In the genomic region with DNA sequence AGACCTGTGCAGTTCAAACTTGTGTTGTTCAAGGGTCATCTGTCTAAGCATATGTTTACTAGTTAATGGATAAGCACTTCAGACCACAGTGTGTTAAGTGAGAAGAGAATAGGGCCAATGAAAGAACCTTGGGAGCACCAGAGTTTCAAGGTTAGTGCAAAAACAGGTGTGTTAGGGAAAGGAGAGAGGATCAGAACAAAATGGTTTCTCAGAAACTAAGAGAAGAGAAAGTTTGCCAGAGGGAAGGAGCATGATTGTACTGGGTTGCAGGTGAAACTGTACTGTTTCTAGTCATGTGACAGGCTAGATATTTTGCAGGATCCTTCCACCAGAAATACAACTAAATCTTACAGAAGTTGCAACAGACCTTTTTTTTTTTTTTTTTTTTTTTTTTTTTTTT, we compare ENCODE assay signal across 1 cellular context.
TF ChIP-seq lines count a peak whose summit lies in the region.

No MANE protein-coding gene starts in this region.

TF ChIP-seq in HepG2, 621 proteins besides CTCF, POLR2A, EP300 and RAD21 (continued from another document and continues in another):
- TF ChIP-seq, protein P1, sequence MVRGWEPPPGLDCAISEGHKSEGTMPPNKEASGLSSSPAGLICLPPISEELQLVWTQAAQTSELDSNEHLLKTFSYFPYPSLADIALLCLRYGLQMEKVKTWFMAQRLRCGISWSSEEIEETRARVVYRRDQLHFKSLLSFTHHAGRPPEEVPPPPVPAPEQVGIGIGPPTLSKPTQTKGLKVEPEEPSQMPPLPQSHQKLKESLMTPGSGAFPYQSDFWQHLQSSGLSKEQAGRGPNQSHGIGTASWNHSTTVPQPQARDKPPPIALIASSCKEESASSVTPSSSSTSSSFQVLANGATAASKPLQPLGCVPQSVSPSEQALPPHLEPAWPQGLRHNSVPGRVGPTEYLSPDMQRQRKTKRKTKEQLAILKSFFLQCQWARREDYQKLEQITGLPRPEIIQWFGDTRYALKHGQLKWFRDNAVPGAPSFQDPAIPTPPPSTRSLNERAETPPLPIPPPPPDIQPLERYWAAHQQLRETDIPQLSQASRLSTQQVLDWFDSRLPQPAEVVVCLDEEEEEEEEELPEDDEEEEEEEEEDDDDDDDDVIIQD (CRISPR knock-in tag; IDR thresholded peaks at IDR 0.05; ENCODE audit: low read depth) = peak; percentile 56; the same call in 1 of the 2 replicates
- TF ChIP-seq, protein P2, sequence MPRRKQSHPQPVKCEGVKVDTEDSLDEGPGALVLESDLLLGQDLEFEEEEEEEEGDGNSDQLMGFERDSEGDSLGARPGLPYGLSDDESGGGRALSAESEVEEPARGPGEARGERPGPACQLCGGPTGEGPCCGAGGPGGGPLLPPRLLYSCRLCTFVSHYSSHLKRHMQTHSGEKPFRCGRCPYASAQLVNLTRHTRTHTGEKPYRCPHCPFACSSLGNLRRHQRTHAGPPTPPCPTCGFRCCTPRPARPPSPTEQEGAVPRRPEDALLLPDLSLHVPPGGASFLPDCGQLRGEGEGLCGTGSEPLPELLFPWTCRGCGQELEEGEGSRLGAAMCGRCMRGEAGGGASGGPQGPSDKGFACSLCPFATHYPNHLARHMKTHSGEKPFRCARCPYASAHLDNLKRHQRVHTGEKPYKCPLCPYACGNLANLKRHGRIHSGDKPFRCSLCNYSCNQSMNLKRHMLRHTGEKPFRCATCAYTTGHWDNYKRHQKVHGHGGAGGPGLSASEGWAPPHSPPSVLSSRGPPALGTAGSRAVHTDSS (CRISPR knock-in tag; conservative IDR thresholded peaks at IDR 0.05) = no peak
- TF ChIP-seq RBM39 (IDR thresholded peaks at IDR 0.05; ENCODE audit: low read depth, low read length, poor library complexity, severe bottlenecking) (no peak), TP53 (CRISPR knock-in tag; conservative IDR thresholded peaks at IDR 0.05) (no peak), NCOA2 (CRISPR knock-in tag; IDR thresholded peaks at IDR 0.05) (peak; percentile 55; the same call in 1 of the 2 replicates), TBP (CRISPR knock-in tag; IDR thresholded peaks at IDR 0.05) (no peak), ZNF441 (CRISPR knock-in tag; IDR thresholded peaks at IDR 0.05; ENCODE audit: borderline replicate concordance) (peak; percentile 48; the same call in 1 of the 2 replicates), JUND (CRISPR knock-in tag; IDR thresholded peaks at IDR 0.05) (no peak), HMG20A (CRISPR knock-in tag; IDR thresholded peaks at IDR 0.05; ENCODE audit: borderline replicate concordance) (peak; percentile 63; the same call in 1 of the 2 replicates), NR2F6 (IDR thresholded peaks at IDR 0.05) (no peak), NR2F6 (CRISPR knock-in tag; IDR thresholded peaks at IDR 0.05) (peak; percentile 30; the same call in 1 of the 2 replicates), ZNF10 (CRISPR knock-in tag; IDR thresholded peaks at IDR 0.05; ENCODE audit: borderline replicate concordance, low read depth) (no peak), NFIB (CRISPR knock-in tag; IDR thresholded peaks at IDR 0.05; ENCODE audit: borderline replicate concordance) (no peak), ELF1 (CRISPR knock-in tag; IDR thresholded peaks at IDR 0.05) (no peak), MTA1 (CRISPR knock-in tag; IDR thresholded peaks at IDR 0.05; ENCODE audit: borderline replicate concordance) (no peak), ZNF570 (CRISPR knock-in tag; IDR thresholded peaks at IDR 0.05; ENCODE audit: borderline replicate concordance) (no peak), SALL1 (CRISPR knock-in tag; IDR thresholded peaks at IDR 0.05) (peak; percentile 21; the same call in 1 of the 2 replicates), BHLHE40 (IDR thresholded peaks at IDR 0.05; ENCODE audit: low read length) (no peak), ZNF780A (CRISPR knock-in tag; IDR thresholded peaks at IDR 0.05) (no peak), CBFB (CRISPR knock-in tag; IDR thresholded peaks at IDR 0.05) (no peak), DMAP1 (CRISPR knock-in tag; IDR thresholded peaks at IDR 0.05) (peak; percentile 17; the same call in 1 of the 2 replicates), ASH2L (IDR thresholded peaks at IDR 0.05; ENCODE audit: insufficient read length, low read depth, low read length) (peak; percentile 26), ZNF614 (CRISPR knock-in tag; IDR thresholded peaks at IDR 0.05; ENCODE audit: borderline replicate concordance) (0 out of 2 replicates have a peak, but pooled peaks have one; percentile 20), SOX6 (IDR thresholded peaks at IDR 0.05) (no peak), SOX6 (CRISPR knock-in tag; IDR thresholded peaks at IDR 0.05) (peak; percentile 57), HDAC6 (IDR thresholded peaks at IDR 0.05; ENCODE audit: low read depth, low read length) (no peak), RXRB (CRISPR knock-in tag; IDR thresholded peaks at IDR 0.05; ENCODE audit: borderline replicate concordance) (peak; percentile 55; the same call in 1 of the 2 replicates), ZNF772 (CRISPR knock-in tag; IDR thresholded peaks at IDR 0.05) (no peak), NFE2L1 (CRISPR knock-in tag; IDR thresholded peaks at IDR 0.05; ENCODE audit: borderline replicate concordance) (no peak), ZNF605 (CRISPR knock-in tag; IDR thresholded peaks at IDR 0.05) (no peak), YEATS4 (CRISPR knock-in tag; IDR thresholded peaks at IDR 0.05; ENCODE audit: borderline replicate concordance) (no peak), ZNF205 (CRISPR knock-in tag; IDR thresholded peaks at IDR 0.05) (0 out of 2 replicates have a peak, but pooled peaks have one; percentile 37), MED13 (CRISPR knock-in tag; IDR thresholded peaks at IDR 0.05) (no peak), ZNF383 (CRISPR knock-in tag; IDR thresholded peaks at IDR 0.05; ENCODE audit: borderline replicate concordance) (no peak)
- TF ChIP-seq, protein P3, sequence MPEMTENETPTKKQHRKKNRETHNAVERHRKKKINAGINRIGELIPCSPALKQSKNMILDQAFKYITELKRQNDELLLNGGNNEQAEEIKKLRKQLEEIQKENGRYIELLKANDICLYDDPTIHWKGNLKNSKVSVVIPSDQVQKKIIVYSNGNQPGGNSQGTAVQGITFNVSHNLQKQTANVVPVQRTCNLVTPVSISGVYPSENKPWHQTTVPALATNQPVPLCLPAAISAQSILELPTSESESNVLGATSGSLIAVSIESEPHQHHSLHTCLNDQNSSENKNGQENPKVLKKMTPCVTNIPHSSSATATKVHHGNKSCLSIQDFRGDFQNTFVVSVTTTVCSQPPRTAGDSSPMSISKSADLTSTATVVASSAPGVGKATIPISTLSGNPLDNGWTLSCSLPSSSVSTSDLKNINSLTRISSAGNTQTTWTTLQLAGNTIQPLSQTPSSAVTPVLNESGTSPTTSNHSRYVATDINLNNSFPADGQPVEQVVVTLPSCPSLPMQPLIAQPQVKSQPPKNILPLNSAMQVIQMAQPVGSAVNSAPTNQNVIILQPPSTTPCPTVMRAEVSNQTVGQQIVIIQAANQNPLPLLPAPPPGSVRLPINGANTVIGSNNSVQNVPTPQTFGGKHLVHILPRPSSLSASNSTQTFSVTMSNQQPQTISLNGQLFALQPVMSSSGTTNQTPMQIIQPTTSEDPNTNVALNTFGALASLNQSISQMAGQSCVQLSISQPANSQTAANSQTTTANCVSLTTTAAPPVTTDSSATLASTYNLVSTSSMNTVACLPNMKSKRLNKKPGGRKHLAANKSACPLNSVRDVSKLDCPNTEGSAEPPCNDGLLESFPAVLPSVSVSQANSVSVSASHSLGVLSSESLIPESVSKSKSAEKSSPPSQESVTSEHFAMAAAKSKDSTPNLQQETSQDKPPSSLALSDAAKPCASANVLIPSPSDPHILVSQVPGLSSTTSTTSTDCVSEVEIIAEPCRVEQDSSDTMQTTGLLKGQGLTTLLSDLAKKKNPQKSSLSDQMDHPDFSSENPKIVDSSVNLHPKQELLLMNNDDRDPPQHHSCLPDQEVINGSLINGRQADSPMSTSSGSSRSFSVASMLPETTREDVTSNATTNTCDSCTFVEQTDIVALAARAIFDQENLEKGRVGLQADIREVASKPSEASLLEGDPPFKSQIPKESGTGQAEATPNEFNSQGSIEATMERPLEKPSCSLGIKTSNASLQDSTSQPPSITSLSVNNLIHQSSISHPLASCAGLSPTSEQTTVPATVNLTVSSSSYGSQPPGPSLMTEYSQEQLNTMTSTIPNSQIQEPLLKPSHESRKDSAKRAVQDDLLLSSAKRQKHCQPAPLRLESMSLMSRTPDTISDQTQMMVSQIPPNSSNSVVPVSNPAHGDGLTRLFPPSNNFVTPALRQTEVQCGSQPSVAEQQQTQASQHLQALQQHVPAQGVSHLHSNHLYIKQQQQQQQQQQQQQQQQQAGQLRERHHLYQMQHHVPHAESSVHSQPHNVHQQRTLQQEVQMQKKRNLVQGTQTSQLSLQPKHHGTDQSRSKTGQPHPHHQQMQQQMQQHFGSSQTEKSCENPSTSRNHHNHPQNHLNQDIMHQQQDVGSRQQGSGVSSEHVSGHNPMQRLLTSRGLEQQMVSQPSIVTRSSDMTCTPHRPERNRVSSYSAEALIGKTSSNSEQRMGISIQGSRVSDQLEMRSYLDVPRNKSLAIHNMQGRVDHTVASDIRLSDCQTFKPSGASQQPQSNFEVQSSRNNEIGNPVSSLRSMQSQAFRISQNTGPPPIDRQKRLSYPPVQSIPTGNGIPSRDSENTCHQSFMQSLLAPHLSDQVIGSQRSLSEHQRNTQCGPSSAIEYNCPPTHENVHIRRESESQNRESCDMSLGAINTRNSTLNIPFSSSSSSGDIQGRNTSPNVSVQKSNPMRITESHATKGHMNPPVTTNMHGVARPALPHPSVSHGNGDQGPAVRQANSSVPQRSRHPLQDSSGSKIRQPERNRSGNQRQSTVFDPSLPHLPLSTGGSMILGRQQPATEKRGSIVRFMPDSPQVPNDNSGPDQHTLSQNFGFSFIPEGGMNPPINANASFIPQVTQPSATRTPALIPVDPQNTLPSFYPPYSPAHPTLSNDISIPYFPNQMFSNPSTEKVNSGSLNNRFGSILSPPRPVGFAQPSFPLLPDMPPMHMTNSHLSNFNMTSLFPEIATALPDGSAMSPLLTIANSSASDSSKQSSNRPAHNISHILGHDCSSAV (CRISPR knock-in tag; IDR thresholded peaks at IDR 0.05; ENCODE audit: borderline replicate concordance) = no peak
- TF ChIP-seq, protein P4, sequence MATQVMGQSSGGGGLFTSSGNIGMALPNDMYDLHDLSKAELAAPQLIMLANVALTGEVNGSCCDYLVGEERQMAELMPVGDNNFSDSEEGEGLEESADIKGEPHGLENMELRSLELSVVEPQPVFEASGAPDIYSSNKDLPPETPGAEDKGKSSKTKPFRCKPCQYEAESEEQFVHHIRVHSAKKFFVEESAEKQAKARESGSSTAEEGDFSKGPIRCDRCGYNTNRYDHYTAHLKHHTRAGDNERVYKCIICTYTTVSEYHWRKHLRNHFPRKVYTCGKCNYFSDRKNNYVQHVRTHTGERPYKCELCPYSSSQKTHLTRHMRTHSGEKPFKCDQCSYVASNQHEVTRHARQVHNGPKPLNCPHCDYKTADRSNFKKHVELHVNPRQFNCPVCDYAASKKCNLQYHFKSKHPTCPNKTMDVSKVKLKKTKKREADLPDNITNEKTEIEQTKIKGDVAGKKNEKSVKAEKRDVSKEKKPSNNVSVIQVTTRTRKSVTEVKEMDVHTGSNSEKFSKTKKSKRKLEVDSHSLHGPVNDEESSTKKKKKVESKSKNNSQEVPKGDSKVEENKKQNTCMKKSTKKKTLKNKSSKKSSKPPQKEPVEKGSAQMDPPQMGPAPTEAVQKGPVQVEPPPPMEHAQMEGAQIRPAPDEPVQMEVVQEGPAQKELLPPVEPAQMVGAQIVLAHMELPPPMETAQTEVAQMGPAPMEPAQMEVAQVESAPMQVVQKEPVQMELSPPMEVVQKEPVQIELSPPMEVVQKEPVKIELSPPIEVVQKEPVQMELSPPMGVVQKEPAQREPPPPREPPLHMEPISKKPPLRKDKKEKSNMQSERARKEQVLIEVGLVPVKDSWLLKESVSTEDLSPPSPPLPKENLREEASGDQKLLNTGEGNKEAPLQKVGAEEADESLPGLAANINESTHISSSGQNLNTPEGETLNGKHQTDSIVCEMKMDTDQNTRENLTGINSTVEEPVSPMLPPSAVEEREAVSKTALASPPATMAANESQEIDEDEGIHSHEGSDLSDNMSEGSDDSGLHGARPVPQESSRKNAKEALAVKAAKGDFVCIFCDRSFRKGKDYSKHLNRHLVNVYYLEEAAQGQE (IDR thresholded peaks at IDR 0.05; ENCODE audit: borderline replicate concordance in 1 of 2, low read depth in 1 of 2, low read length in 2 of 2) = no peak
- TF ChIP-seq, protein P5, sequence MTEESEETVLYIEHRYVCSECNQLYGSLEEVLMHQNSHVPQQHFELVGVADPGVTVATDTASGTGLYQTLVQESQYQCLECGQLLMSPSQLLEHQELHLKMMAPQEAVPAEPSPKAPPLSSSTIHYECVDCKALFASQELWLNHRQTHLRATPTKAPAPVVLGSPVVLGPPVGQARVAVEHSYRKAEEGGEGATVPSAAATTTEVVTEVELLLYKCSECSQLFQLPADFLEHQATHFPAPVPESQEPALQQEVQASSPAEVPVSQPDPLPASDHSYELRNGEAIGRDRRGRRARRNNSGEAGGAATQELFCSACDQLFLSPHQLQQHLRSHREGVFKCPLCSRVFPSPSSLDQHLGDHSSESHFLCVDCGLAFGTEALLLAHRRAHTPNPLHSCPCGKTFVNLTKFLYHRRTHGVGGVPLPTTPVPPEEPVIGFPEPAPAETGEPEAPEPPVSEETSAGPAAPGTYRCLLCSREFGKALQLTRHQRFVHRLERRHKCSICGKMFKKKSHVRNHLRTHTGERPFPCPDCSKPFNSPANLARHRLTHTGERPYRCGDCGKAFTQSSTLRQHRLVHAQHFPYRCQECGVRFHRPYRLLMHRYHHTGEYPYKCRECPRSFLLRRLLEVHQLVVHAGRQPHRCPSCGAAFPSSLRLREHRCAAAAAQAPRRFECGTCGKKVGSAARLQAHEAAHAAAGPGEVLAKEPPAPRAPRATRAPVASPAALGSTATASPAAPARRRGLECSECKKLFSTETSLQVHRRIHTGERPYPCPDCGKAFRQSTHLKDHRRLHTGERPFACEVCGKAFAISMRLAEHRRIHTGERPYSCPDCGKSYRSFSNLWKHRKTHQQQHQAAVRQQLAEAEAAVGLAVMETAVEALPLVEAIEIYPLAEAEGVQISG (CRISPR knock-in tag; IDR thresholded peaks at IDR 0.05) = no peak
- TF ChIP-seq, protein P6, sequence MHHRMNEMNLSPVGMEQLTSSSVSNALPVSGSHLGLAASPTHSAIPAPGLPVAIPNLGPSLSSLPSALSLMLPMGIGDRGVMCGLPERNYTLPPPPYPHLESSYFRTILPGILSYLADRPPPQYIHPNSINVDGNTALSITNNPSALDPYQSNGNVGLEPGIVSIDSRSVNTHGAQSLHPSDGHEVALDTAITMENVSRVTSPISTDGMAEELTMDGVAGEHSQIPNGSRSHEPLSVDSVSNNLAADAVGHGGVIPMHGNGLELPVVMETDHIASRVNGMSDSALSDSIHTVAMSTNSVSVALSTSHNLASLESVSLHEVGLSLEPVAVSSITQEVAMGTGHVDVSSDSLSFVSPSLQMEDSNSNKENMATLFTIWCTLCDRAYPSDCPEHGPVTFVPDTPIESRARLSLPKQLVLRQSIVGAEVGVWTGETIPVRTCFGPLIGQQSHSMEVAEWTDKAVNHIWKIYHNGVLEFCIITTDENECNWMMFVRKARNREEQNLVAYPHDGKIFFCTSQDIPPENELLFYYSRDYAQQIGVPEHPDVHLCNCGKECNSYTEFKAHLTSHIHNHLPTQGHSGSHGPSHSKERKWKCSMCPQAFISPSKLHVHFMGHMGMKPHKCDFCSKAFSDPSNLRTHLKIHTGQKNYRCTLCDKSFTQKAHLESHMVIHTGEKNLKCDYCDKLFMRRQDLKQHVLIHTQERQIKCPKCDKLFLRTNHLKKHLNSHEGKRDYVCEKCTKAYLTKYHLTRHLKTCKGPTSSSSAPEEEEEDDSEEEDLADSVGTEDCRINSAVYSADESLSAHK (CRISPR knock-in tag; IDR thresholded peaks at IDR 0.05; ENCODE audit: borderline replicate concordance) = no peak
